1 cellular context compared by ENCODE assay signal in the genomic region with DNA sequence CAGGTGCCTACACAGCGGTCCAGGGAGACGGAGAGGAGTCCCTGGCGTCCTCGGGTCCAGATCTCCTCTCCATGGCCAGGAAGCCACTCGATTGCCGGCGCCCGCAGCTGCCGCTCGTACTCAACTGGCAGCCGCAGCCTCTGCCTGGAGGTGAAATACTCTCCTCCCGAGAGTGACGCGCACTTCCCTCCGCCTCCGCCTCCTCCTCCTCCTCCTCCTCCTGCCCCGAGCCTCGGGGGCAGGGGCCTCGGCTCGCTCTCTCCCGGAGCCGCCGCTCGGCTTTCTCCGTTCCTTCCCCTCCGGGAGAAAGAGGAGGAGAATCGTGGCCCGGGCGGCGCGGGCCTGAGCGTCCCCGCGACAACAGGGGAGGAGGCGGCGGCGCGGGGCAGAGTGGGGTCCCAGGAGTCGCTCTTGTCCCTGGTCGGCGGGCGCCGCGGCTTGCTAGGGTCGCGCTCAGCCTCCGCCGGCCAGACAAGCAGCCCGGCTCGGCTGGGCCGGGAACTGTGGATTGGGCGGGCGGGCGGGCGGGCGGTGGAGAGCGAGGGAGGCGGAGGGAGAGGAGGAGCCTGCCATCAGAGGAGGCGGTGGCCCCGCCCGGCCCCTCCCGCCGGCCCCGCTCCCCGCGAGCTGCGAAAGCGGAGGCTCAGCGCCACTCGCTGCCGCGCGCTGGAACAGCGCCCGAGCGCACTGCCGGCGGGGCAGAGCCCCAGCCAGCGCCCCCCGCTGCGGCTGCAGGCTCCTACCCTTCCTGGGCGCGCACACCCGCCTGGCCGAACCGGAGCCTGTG.
TF ChIP-seq lines count a peak whose summit lies in the region.

A gene with protein sequence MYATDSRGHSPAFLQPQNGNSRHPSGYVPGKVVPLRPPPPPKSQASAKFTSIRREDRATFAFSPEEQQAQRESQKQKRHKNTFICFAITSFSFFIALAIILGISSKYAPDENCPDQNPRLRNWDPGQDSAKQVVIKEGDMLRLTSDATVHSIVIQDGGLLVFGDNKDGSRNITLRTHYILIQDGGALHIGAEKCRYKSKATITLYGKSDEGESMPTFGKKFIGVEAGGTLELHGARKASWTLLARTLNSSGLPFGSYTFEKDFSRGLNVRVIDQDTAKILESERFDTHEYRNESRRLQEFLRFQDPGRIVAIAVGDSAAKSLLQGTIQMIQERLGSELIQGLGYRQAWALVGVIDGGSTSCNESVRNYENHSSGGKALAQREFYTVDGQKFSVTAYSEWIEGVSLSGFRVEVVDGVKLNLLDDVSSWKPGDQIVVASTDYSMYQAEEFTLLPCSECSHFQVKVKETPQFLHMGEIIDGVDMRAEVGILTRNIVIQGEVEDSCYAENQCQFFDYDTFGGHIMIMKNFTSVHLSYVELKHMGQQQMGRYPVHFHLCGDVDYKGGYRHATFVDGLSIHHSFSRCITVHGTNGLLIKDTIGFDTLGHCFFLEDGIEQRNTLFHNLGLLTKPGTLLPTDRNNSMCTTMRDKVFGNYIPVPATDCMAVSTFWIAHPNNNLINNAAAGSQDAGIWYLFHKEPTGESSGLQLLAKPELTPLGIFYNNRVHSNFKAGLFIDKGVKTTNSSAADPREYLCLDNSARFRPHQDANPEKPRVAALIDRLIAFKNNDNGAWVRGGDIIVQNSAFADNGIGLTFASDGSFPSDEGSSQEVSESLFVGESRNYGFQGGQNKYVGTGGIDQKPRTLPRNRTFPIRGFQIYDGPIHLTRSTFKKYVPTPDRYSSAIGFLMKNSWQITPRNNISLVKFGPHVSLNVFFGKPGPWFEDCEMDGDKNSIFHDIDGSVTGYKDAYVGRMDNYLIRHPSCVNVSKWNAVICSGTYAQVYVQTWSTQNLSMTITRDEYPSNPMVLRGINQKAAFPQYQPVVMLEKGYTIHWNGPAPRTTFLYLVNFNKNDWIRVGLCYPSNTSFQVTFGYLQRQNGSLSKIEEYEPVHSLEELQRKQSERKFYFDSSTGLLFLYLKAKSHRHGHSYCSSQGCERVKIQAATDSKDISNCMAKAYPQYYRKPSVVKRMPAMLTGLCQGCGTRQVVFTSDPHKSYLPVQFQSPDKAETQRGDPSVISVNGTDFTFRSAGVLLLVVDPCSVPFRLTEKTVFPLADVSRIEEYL (N-terminal part only) (minus strand): TSS at position 126 of the 787 bp plus-strand sequence. CDS start 18,140 bp downstream, outside the sequence.

TF ChIP-seq in HepG2, 621 proteins besides CTCF, POLR2A, EP300 and RAD21 (continued from another document and continues in another):
- TF ChIP-seq, protein P1, sequence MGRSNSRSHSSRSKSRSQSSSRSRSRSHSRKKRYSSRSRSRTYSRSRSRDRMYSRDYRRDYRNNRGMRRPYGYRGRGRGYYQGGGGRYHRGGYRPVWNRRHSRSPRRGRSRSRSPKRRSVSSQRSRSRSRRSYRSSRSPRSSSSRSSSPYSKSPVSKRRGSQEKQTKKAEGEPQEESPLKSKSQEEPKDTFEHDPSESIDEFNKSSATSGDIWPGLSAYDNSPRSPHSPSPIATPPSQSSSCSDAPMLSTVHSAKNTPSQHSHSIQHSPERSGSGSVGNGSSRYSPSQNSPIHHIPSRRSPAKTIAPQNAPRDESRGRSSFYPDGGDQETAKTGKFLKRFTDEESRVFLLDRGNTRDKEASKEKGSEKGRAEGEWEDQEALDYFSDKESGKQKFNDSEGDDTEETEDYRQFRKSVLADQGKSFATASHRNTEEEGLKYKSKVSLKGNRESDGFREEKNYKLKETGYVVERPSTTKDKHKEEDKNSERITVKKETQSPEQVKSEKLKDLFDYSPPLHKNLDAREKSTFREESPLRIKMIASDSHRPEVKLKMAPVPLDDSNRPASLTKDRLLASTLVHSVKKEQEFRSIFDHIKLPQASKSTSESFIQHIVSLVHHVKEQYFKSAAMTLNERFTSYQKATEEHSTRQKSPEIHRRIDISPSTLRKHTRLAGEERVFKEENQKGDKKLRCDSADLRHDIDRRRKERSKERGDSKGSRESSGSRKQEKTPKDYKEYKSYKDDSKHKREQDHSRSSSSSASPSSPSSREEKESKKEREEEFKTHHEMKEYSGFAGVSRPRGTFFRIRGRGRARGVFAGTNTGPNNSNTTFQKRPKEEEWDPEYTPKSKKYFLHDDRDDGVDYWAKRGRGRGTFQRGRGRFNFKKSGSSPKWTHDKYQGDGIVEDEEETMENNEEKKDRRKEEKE (IDR thresholded peaks at IDR 0.05), result no peak
- TF ChIP-seq ZNF569 (CRISPR knock-in tag; IDR thresholded peaks at IDR 0.05; ENCODE audit: borderline replicate concordance) (no peak), ESRRA (CRISPR knock-in tag; IDR thresholded peaks at IDR 0.05; ENCODE audit: low read depth) (no peak), ELF3 (CRISPR knock-in tag; IDR thresholded peaks at IDR 0.05) (peak; percentile 20; the same call in 1 of the 2 replicates), MXI1 (IDR thresholded peaks at IDR 0.05; ENCODE audit: borderline replicate concordance, low read depth, low read length) (0 out of 3 replicates have a peak, but pooled peaks have one; percentile 13), RBAK (CRISPR knock-in tag; IDR thresholded peaks at IDR 0.05) (no peak), RFXANK (CRISPR knock-in tag; IDR thresholded peaks at IDR 0.05) (no peak), KMT2A (CRISPR knock-in tag; IDR thresholded peaks at IDR 0.05) (peak; percentile 88), SKI (IDR thresholded peaks at IDR 0.05; ENCODE audit: partially characterized antibody) (peak; percentile 71), ZFP82 (CRISPR knock-in tag; IDR thresholded peaks at IDR 0.05; ENCODE audit: borderline replicate concordance) (peak; percentile 65; the same call in 1 of the 2 replicates), SOX13 (IDR thresholded peaks at IDR 0.05) (no peak), SOX13 (CRISPR knock-in tag; conservative IDR thresholded peaks at IDR 0.05 in 1 of 2, IDR thresholded peaks at IDR 0.05 in 1 of 2) (peak in 1 of 2 experiments; percentile 55; a peak in 2 of 4 replicates), ASH2L (IDR thresholded peaks at IDR 0.05; ENCODE audit: insufficient read length, low read depth, low read length) (peak; percentile 78), ATF7 (IDR thresholded peaks at IDR 0.05) (no peak), ATF7 (CRISPR knock-in tag; IDR thresholded peaks at IDR 0.05) (0 out of 2 replicates have a peak, but pooled peaks have one; percentile 12), NFKB2 (CRISPR knock-in tag; IDR thresholded peaks at IDR 0.05; ENCODE audit: borderline replicate concordance) (peak; percentile 67; the same call in 1 of the 2 replicates), ZKSCAN5 (CRISPR knock-in tag; IDR thresholded peaks at IDR 0.05) (peak; percentile 94), ZNF446 (CRISPR knock-in tag; IDR thresholded peaks at IDR 0.05) (no peak; the same call in 1 of the 2 replicates), SNAI1 (CRISPR knock-in tag; IDR thresholded peaks at IDR 0.05; ENCODE audit: borderline replicate concordance) (no peak), ZNF441 (CRISPR knock-in tag; IDR thresholded peaks at IDR 0.05; ENCODE audit: borderline replicate concordance) (peak; percentile 27; the same call in 1 of the 2 replicates), KDM3A (CRISPR knock-in tag; IDR thresholded peaks at IDR 0.05; ENCODE audit: low read depth) (peak; percentile 72; the same call in 1 of the 2 replicates), ZSCAN22 (CRISPR knock-in tag; IDR thresholded peaks at IDR 0.05) (peak; percentile 29; the same call in 1 of the 2 replicates), ZNF777 (CRISPR knock-in tag; IDR thresholded peaks at IDR 0.05) (peak; percentile 48; the same call in 1 of the 2 replicates)
- TF ChIP-seq, protein P2, sequence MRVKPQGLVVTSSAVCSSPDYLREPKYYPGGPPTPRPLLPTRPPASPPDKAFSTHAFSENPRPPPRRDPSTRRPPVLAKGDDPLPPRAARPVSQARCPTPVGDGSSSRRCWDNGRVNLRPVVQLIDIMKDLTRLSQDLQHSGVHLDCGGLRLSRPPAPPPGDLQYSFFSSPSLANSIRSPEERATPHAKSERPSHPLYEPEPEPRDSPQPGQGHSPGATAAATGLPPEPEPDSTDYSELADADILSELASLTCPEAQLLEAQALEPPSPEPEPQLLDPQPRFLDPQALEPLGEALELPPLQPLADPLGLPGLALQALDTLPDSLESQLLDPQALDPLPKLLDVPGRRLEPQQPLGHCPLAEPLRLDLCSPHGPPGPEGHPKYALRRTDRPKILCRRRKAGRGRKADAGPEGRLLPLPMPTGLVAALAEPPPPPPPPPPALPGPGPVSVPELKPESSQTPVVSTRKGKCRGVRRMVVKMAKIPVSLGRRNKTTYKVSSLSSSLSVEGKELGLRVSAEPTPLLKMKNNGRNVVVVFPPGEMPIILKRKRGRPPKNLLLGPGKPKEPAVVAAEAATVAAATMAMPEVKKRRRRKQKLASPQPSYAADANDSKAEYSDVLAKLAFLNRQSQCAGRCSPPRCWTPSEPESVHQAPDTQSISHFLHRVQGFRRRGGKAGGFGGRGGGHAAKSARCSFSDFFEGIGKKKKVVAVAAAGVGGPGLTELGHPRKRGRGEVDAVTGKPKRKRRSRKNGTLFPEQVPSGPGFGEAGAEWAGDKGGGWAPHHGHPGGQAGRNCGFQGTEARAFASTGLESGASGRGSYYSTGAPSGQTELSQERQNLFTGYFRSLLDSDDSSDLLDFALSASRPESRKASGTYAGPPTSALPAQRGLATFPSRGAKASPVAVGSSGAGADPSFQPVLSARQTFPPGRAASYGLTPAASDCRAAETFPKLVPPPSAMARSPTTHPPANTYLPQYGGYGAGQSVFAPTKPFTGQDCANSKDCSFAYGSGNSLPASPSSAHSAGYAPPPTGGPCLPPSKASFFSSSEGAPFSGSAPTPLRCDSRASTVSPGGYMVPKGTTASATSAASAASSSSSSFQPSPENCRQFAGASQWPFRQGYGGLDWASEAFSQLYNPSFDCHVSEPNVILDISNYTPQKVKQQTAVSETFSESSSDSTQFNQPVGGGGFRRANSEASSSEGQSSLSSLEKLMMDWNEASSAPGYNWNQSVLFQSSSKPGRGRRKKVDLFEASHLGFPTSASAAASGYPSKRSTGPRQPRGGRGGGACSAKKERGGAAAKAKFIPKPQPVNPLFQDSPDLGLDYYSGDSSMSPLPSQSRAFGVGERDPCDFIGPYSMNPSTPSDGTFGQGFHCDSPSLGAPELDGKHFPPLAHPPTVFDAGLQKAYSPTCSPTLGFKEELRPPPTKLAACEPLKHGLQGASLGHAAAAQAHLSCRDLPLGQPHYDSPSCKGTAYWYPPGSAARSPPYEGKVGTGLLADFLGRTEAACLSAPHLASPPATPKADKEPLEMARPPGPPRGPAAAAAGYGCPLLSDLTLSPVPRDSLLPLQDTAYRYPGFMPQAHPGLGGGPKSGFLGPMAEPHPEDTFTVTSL (CRISPR knock-in tag; IDR thresholded peaks at IDR 0.05; ENCODE audit: borderline replicate concordance), result peak; percentile 53; the same call in 1 of the 2 replicates
- TF ChIP-seq, protein P3, sequence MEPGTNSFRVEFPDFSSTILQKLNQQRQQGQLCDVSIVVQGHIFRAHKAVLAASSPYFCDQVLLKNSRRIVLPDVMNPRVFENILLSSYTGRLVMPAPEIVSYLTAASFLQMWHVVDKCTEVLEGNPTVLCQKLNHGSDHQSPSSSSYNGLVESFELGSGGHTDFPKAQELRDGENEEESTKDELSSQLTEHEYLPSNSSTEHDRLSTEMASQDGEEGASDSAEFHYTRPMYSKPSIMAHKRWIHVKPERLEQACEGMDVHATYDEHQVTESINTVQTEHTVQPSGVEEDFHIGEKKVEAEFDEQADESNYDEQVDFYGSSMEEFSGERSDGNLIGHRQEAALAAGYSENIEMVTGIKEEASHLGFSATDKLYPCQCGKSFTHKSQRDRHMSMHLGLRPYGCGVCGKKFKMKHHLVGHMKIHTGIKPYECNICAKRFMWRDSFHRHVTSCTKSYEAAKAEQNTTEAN (CRISPR knock-in tag; conservative IDR thresholded peaks at IDR 0.05), result peak; percentile 7; the same call in 1 of the 2 replicates
- TF ChIP-seq, protein P4, sequence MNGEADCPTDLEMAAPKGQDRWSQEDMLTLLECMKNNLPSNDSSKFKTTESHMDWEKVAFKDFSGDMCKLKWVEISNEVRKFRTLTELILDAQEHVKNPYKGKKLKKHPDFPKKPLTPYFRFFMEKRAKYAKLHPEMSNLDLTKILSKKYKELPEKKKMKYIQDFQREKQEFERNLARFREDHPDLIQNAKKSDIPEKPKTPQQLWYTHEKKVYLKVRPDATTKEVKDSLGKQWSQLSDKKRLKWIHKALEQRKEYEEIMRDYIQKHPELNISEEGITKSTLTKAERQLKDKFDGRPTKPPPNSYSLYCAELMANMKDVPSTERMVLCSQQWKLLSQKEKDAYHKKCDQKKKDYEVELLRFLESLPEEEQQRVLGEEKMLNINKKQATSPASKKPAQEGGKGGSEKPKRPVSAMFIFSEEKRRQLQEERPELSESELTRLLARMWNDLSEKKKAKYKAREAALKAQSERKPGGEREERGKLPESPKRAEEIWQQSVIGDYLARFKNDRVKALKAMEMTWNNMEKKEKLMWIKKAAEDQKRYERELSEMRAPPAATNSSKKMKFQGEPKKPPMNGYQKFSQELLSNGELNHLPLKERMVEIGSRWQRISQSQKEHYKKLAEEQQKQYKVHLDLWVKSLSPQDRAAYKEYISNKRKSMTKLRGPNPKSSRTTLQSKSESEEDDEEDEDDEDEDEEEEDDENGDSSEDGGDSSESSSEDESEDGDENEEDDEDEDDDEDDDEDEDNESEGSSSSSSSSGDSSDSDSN (CRISPR knock-in tag; IDR thresholded peaks at IDR 0.05), result peak; percentile 84
- TF ChIP-seq, protein P5, sequence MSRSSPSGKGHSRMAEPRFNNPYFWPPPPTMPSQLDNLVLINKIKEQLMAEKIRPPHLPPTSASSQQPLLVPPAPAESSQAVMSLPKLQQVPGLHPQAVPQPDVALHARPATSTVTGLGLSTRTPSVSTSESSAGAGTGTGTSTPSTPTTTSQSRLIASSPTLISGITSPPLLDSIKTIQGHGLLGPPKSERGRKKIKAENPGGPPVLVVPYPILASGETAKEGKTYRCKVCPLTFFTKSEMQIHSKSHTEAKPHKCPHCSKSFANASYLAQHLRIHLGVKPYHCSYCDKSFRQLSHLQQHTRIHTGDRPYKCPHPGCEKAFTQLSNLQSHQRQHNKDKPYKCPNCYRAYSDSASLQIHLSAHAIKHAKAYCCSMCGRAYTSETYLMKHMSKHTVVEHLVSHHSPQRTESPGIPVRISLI (CRISPR knock-in tag; IDR thresholded peaks at IDR 0.05; ENCODE audit: borderline replicate concordance), result no peak
- TF ChIP-seq, protein P6, sequence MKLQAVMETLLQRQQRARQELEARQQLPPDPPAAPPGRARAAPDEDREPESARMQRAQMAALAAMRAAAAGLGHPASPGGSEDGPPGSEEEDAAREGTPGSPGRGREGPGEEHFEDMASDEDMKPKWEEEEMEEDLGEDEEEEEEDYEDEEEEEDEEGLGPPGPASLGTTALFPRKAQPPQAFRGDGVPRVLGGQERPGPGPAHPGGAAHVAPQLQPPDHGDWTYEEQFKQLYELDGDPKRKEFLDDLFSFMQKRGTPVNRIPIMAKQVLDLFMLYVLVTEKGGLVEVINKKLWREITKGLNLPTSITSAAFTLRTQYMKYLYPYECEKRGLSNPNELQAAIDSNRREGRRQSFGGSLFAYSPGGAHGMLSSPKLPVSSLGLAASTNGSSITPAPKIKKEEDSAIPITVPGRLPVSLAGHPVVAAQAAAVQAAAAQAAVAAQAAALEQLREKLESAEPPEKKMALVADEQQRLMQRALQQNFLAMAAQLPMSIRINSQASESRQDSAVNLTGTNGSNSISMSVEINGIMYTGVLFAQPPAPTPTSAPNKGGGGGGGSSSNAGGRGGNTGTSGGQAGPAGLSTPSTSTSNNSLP (IDR thresholded peaks at IDR 0.05; ENCODE audit: low read depth, low read length), result no peak
- TF ChIP-seq, protein P7, sequence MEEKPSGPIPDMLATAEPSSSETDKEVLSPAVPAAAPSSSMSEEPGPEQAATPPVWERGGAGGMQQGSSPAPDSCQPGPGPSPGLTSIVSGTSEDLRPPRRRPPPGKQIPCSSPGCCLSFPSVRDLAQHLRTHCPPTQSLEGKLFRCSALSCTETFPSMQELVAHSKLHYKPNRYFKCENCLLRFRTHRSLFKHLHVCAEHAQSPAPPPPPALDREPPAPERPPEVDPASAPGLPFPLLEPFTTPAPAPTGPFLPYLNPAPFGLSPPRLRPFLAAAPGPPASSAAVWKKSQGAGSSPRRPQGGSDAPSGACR (CRISPR knock-in tag; IDR thresholded peaks at IDR 0.05), result peak; percentile 81; the same call in 1 of the 2 replicates
- TF ChIP-seq, protein P8, sequence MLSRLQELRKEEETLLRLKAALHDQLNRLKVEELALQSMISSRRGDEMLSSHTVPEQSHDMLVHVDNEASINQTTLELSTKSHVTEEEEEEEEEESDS (CRISPR knock-in tag; IDR thresholded peaks at IDR 0.05; ENCODE audit: borderline replicate concordance), result 0 out of 2 replicates have a peak, but pooled peaks have one; percentile 23
